Comparison of ENCODE assay signal across 1 cellular context in the genomic region with DNA sequence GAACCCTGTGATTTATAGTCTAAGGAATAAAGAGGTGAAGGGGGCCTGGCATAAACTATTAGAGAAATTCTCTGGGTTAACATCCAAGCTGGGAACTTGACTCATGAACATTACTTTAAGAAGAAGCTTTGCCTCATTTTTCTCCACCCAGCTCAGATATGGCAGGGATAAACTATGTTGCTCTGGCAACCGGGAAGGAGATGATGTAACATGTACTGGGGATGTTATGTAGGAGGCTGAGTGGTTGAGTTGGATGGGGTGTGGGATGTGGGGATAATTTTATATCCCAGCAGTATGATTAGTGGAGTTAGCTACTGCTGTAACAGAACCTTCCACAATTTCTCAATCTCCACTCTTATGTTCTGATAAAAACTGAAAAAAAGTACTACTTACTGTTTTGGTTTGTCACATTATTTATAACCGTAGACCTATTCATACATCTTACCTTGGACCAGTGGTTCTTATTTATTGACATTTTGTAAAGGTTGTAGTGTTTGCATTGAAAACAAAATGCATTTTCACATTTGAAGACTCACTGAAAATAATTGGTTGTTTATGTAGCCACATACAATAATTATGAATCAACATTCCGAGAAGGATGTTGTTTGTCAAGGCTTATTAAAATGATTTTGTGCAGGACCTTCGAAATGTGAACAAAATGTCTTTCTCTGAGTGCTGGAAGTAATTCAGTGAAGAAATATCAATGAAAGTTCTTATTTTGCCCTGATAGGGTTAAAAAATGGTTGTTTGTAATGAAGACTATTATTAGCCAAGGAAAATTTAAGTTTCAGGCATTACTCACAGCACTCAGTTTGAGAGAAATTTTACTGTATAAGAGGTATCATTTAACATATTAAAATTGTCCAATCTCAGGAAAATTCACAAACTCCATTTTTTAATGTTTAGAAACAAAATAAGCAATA.
TF ChIP-seq lines count a peak whose summit lies in the region.

No MANE protein-coding gene starts in this region.

TF ChIP-seq in IMR-90, 13 proteins besides CTCF, POLR2A, EP300 and RAD21 (continued from another document):
- TF ChIP-seq, protein P1, sequence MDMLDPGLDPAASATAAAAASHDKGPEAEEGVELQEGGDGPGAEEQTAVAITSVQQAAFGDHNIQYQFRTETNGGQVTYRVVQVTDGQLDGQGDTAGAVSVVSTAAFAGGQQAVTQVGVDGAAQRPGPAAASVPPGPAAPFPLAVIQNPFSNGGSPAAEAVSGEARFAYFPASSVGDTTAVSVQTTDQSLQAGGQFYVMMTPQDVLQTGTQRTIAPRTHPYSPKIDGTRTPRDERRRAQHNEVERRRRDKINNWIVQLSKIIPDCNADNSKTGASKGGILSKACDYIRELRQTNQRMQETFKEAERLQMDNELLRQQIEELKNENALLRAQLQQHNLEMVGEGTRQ (IDR thresholded peaks at IDR 0.05; ENCODE audit: low read depth, low read length) = no peak
- peak; percentile 87 for TF ChIP-seq CEBPB (IDR thresholded peaks at IDR 0.05; ENCODE audit: low read depth, low read length)
- TF ChIP-seq, protein P2, sequence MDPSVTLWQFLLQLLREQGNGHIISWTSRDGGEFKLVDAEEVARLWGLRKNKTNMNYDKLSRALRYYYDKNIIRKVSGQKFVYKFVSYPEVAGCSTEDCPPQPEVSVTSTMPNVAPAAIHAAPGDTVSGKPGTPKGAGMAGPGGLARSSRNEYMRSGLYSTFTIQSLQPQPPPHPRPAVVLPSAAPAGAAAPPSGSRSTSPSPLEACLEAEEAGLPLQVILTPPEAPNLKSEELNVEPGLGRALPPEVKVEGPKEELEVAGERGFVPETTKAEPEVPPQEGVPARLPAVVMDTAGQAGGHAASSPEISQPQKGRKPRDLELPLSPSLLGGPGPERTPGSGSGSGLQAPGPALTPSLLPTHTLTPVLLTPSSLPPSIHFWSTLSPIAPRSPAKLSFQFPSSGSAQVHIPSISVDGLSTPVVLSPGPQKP (IDR thresholded peaks at IDR 0.05; ENCODE audit: borderline replicate concordance, low read depth, low read length) = no peak
- TF ChIP-seq SMC3 (IDR thresholded peaks at IDR 0.05; ENCODE audit: low read depth, low read length) = no peak
